In the genomic region with DNA sequence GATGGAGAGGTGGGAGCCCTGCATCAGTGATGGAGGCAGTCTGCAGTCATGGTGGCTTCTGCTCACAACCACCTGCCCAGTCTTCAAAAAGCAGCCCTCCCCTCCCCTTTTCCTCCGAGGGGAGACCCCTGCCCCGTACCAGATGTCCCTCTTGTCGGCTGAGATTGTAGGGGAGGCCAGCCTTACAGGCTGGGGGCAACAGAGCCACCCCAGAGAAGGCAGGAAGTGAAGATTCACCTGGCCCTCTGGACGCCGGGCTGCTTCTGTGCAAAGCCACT, we compare ENCODE assay signal across 13 cellular contexts. TPM values are rescaled to one million over a fixed set of nuclear protein-coding genes. Genes with fewer than 3 reads are reported as not detected.
"Had no signal": no experiment of that assay in that cellular context is flagged by ENCODE, and none has a peak within 500 bp of the region (broad histone marks: within the 10 kb centered on the region; RNA-seq: fewer than 3 reads in every experiment).

No MANE protein-coding gene starts in this region.

- H3K27ac ChIP-seq: prostate gland, right lobe of liver had no signal

- H3K9me3 ChIP-seq: breast epithelium, mucosa of descending colon, prostate gland, right lobe of liver, upper lobe of left lung had no signal

- ATAC-seq: activated CD8-positive, alpha-beta T cell treated with anti-CD3 and anti-CD28 coated beads, Interleukin-2, amount 10 ng/mL, durations not matched to agents 7 days and 5 days; mucosa of descending colon; natural killer cell; right lobe of liver had no signal

- H3K27me3 ChIP-seq: breast epithelium, right lobe of liver, upper lobe of left lung had no signal

- DNase-seq: activated CD4-positive, alpha-beta T cell treated with anti-CD3 and anti-CD28 coated beads for 1 hour; activated CD8-positive, alpha-beta T cell treated with anti-CD3 and anti-CD28 coated beads, Interleukin-2, amount 10 ng/mL, durations not matched to agents 7 days and 5 days; endodermal cell; erythroblast; natural killer cell; nucleus accumbens; stimulated activated naive CD4-positive, alpha-beta T cell treated with Interleukin-2 at 50 U/mL for 16 hours had no signal

- H3K4me3 ChIP-seq: breast epithelium, mucosa of descending colon, prostate gland, right lobe of liver, upper lobe of left lung had no signal

RNA-seq across cellular contexts. Expression of a gene that starts 4.5 kb away (rescaled TPM):
- total RNA-seq: activated CD8-positive, alpha-beta T cell treated with anti-CD3 and anti-CD28 coated beads, Interleukin-2, amount 10 ng/mL, durations not matched to agents 7 days and 5 days; activated naive CD8-positive, alpha-beta T cell treated with anti-CD3 and anti-CD28 coated beads, Interleukin-2, amount 10 ng/mL, durations not matched to agents 7 days and 5 days; endodermal cell; natural killer cell had no signal
